20 cellular contexts compared by ENCODE assay signal in genomic region chr5:157159209-157159751, GRCh38. TPM values are rescaled to one million over a fixed set of nuclear protein-coding genes. Genes with fewer than 3 reads are reported as not detected.
DNase-seq lines count a peak whose midpoint lies in the region; ATAC-seq and TF ChIP-seq lines count a peak whose summit lies in the region.
"Had no signal": no experiment of that assay in that cellular context is flagged by ENCODE, and none has a peak within 500 bp of the region (broad histone marks: within the 10 kb centered on the region; RNA-seq: fewer than 3 reads in every experiment).

No MANE protein-coding gene starts in this region.

- POLR2A ChIA-PET in CD4-positive, alpha-beta memory T cell (lab: Charles Lee; ENCODE audit: partially characterized antibody), result interaction anchor here (0.8 to 7.7 kb wide), 7 partner anchors 19 to 110 kb away, joined by 3 to 73 read pairs (median 6); partner anchors contain the start of gene ITK

- H3K4me1 Mint-ChIP-seq in CD4-positive, alpha-beta memory T cell, result peaks cover 57 to 91% (median 73%) of the 10 kb centered on the region in 4 donors

- peaks cover 74% of the 10 kb centered on the region for H3K4me1 ChIP-seq in CD4-positive, alpha-beta memory T cell (ENCODE audit: insufficient read depth, low read length)
- peaks cover 40% of the 10 kb centered on the region for H3K4me1 ChIP-seq in effector memory CD4-positive, alpha-beta T cell (ENCODE audit: control insufficient read depth, insufficient read depth, low read length, poor library complexity, severe bottlenecking)
- H3K4me1 ChIP-seq in transverse colon, result no peaks in the 10 kb centered on the region
- H3K4me1 ChIP-seq: spleen had no signal

- WGBS in transverse colon (ENCODE audit: low coverage in 1 of 2), 2 donors, result 76 to 91% methylated on average over 6 of the region's 6 CpGs

- no peak for TF ChIP-seq POLR2A in transverse colon (IDR thresholded peaks at IDR 0.05)

- no peaks in the 10 kb centered on the region for H3K27me3 ChIP-seq in CD4-positive, alpha-beta memory T cell (ENCODE audit: insufficient read depth, low read length)
- H3K27me3 ChIP-seq in effector memory CD4-positive, alpha-beta T cell (replicated peaks; ENCODE audit: control insufficient read depth, insufficient read depth, low read length, poor library complexity, severe bottlenecking), result no peaks in the 10 kb centered on the region
- H3K27me3 ChIP-seq in brain microvascular endothelial cell (replicated peaks) (no peaks in the 10 kb centered on the region), transverse colon (no peaks in the 10 kb centered on the region)
- H3K27me3 ChIP-seq: spleen had no signal

- TF ChIP-seq EP300 in transverse colon (IDR thresholded peaks at IDR 0.05; ENCODE audit: low read depth), result no peak

- H3K9me3 ChIP-seq in CD4-positive, alpha-beta memory T cell (ENCODE audit: control insufficient read depth in 1 of 2, low read length in 2 of 2), result no peaks in the 10 kb centered on the region
- no peaks in the 10 kb centered on the region for H3K9me3 ChIP-seq in effector memory CD4-positive, alpha-beta T cell (ENCODE audit: control insufficient read depth, low read length)
- H3K9me3 ChIP-seq in transverse colon, result no peaks in the 10 kb centered on the region
- H3K9me3 ChIP-seq: spleen had no signal

- TF ChIP-seq CTCF in brain microvascular endothelial cell (IDR thresholded peaks at IDR 0.05; ENCODE audit: low read depth, low read length, missing control alignments) (no peak), transverse colon (IDR thresholded peaks at IDR 0.05) (no peak)

- ATAC-seq in GM18907 (IDR thresholded peaks at IDR 0.05; ENCODE audit: unreplicated experiment), result no peak
- ATAC-seq: left ventricle myocardium superior had no signal

- peak; percentile 74 to 87 (median 81) for DNase-seq in CD4-positive, alpha-beta memory T cell
- peak in 3 of 5 donors; percentile 24 to 57 (median 28) for DNase-seq in T-helper 1 cell
- peak; percentile 23 to 45 for DNase-seq in activated T-cell treated with anti-CD3 and anti-CD28 coated beads, Interleukin-2, amount 50 U/mL, for 48 hours
- DNase-seq in effector memory CD4-positive, alpha-beta T cell, result peak; percentile 27 to 53 (median 40)
- no peak for DNase-seq in brain microvascular endothelial cell
- DNase-seq in transverse colon, result no peak
- no peak for DNase-seq in KBM-7
- DNase-seq: AML-193, left ventricle myocardium superior, NCI-H1436, NCI-H446 treated with DMSO at 0.1 percent for 48 hours, posterior cingulate gyrus, SHP77, spleen, substantia nigra had no signal

- H3K4me3 Mint-ChIP-seq in CD4-positive, alpha-beta memory T cell, result peak overlapping the region in 7 of 8 donors; percentile 51 to 75 (median 65)

- in situ Hi-C loops in brain microvascular endothelial cell (cut with HindIII; ENCODE audit: low pct_ligation_motif_present, low sequenced_read_pairs), result no loop called here
- in situ Hi-C loops in transverse colon (cut with MboI; ENCODE audit: low pct_ligation_motif_present in 1 of 4, low pct_unique_long_range_greater_than_20kb in 1 of 4, low sequenced_read_pairs in 3 of 4), result loop anchor here in 1 of 4 donors (25.0 kb wide), 1 partner anchor 153 kb away; no protein-coding TSS in a partner anchor
- in situ Hi-C loops in KBM-7 (cut with MboI; ENCODE audit: low pct_unique_long_range_greater_than_20kb, low sequenced_read_pairs), result no loop called here

- H3K27ac Mint-ChIP-seq in CD4-positive, alpha-beta memory T cell, result peak overlapping the region; percentile 91 to 99 (median 98)

- H3K36me3 Mint-ChIP-seq in CD4-positive, alpha-beta memory T cell, result peaks cover 0 to 2% of the 10 kb centered on the region in 2 donors

- CTCF ChIA-PET in CD4-positive, alpha-beta memory T cell (lab: Charles Lee; ENCODE audit: partially characterized antibody), result interaction anchor here (0.6 to 3.7 kb wide), 4 partner anchors 10 to 48 kb away, joined by 3 to 12 read pairs (median 6); no protein-coding TSS in a partner anchor

- no peaks in the 10 kb centered on the region for H3K27me3 Mint-ChIP-seq in CD4-positive, alpha-beta memory T cell

- peak overlapping the region in 1 of 2 donors; percentile 31 for H3K4me3 ChIP-seq in CD4-positive, alpha-beta memory T cell (ENCODE audit: low read length in 2 of 2)
- H3K4me3 ChIP-seq in effector memory CD4-positive, alpha-beta T cell (ENCODE audit: insufficient read depth, low read depth, low read length, poor library complexity, severe bottlenecking), result no peak overlapping the region
- no peak overlapping the region for H3K4me3 ChIP-seq in brain microvascular endothelial cell (ENCODE audit: low read depth, low read length)
- no peak overlapping the region for H3K4me3 ChIP-seq in transverse colon
- H3K4me3 ChIP-seq: coronary artery, spleen had no signal

- H3K9me3 Mint-ChIP-seq in CD4-positive, alpha-beta memory T cell, result no peaks in the 10 kb centered on the region

- intact Hi-C loops in CD4-positive, alpha-beta memory T cell (cut with micrococcal nuclease), result loop anchor here (1.0 to 10.0 kb wide), 2 partner anchors 21 to 386 kb away; partner anchors contain the start of gene ITK
- intact Hi-C loops in transverse colon (cut with DNase I; ENCODE audit: low total_unique reads), result no loop called here

- H3K36me3 ChIP-seq in CD4-positive, alpha-beta memory T cell (ENCODE audit: insufficient read depth, low read length), result no peaks in the 10 kb centered on the region
- H3K36me3 ChIP-seq in effector memory CD4-positive, alpha-beta T cell (ENCODE audit: control insufficient read depth, insufficient read depth, low read length), result no peaks in the 10 kb centered on the region
- H3K36me3 ChIP-seq in brain microvascular endothelial cell (replicated peaks), result no peaks in the 10 kb centered on the region
- no peaks in the 10 kb centered on the region for H3K36me3 ChIP-seq in transverse colon
- H3K36me3 ChIP-seq: spleen had no signal

- peak overlapping the region; percentile 88 for H3K27ac ChIP-seq in CD4-positive, alpha-beta memory T cell (ENCODE audit: low read depth, low read length)
- peak overlapping the region; percentile 92 for H3K27ac ChIP-seq in effector memory CD4-positive, alpha-beta T cell (ENCODE audit: insufficient read depth, low read length, poor library complexity, severe bottlenecking)
- H3K27ac ChIP-seq in brain microvascular endothelial cell (no peak overlapping the region), transverse colon (no peak overlapping the region)
- H3K27ac ChIP-seq: coronary artery had no signal

RNA-seq across cellular contexts. Expression of gene GARIN3, which starts 6.8 kb away (rescaled TPM):
- not detected for total RNA-seq in CD4-positive, alpha-beta memory T cell
- polyA plus RNA-seq in CD4-positive, alpha-beta memory T cell, result not detected
- total RNA-seq in transverse colon, result not detected
- total RNA-seq: astrocyte, epithelial cell of proximal tubule, left ventricle myocardium superior, LHCN-M2, spleen had no signal
- polyA plus RNA-seq: spleen had no signal

RNA-seq across cellular contexts. Expression of gene MED7, which starts 16.6 kb away (rescaled TPM):
- 10 to 100 TPM; 18.9 to 20.3 TPM for total RNA-seq in CD4-positive, alpha-beta memory T cell
- 10 to 100 TPM; 13.6 to 16.6 TPM for polyA plus RNA-seq in CD4-positive, alpha-beta memory T cell
- total RNA-seq in transverse colon, result 10 to 100 TPM in 2 of 4 donors, 1 to 10 TPM in 1, not detected in 1; 10.0 to 12.1 (median 11.0) TPM

RNA-seq across cellular contexts. Expression of gene ITK, which starts 21.4 kb away (rescaled TPM):
- total RNA-seq in CD4-positive, alpha-beta memory T cell, result 100 to 1,000 TPM; 398 to 421 TPM
- 100 to 1,000 TPM; 141 to 178 TPM for polyA plus RNA-seq in CD4-positive, alpha-beta memory T cell
- 10 to 100 TPM in 1 of 4 donors, 1 to 10 TPM in 2, under 1 TPM in 1; 0.40 to 43.4 (median 5.0) TPM for total RNA-seq in transverse colon
- total RNA-seq: epithelial cell of proximal tubule had no signal

RNA-seq across cellular contexts. Expression of gene HAVCR2, which starts 50.4 kb away (rescaled TPM):
- 1 to 10 TPM; 2.7 to 4.5 TPM for total RNA-seq in CD4-positive, alpha-beta memory T cell
- 1 to 10 TPM; 4.9 to 8.4 TPM for polyA plus RNA-seq in CD4-positive, alpha-beta memory T cell
- 1 to 10 TPM in 3 of 4 donors, under 1 TPM in 1; 0.20 to 6.7 (median 3.2) TPM for total RNA-seq in transverse colon

Comparison
In these comparisons a context has a peak if more than half of its experiments do, and no peak if none do; other contexts are left out.
1. DNase-seq: peak in CD4-positive, alpha-beta memory T cell (5 of 5), T-helper 1 cell (3 of 5), activated T-cell treated with anti-CD3 and anti-CD28 coated beads, Interleukin-2, amount 50 U/mL, for 48 hours (2 of 2) and effector memory CD4-positive, alpha-beta T cell (3 of 3); none in brain microvascular endothelial cell (single experiment), transverse colon (single experiment) and KBM-7 (single experiment).
2. H3K27ac ChIP-seq: peak in CD4-positive, alpha-beta memory T cell (single experiment) and effector memory CD4-positive, alpha-beta T cell (single experiment); none in brain microvascular endothelial cell (single experiment) and transverse colon (0 of 4).
3. RNA of gene ITK, which starts 21.4 kb away (total RNA-seq): 398 to 421 TPM in CD4-positive, alpha-beta memory T cell; 0.40 to 43.4 TPM in transverse colon; every median in the first group is over 4 times any median in the second.